ENCODE assay signal across 12 cellular contexts in genomic region chr1:53725238-53725689, GRCh38. TPM values are rescaled to one million over a fixed set of nuclear protein-coding genes. Genes with fewer than 3 reads are reported as not detected.
DNase-seq lines count a peak whose midpoint lies in the region; TF ChIP-seq lines count a peak whose summit lies in the region.
"Had no signal": no experiment of that assay in that cellular context is flagged by ENCODE, and none has a peak within 500 bp of the region (broad histone marks: within the 10 kb centered on the region; RNA-seq: fewer than 3 reads in every experiment).

No MANE protein-coding gene starts in this region.

- intact Hi-C loops in activated naive CD4-positive, alpha-beta T cell treated with anti-CD3 and anti-CD28 coated beads for 36 hours (cut with micrococcal nuclease): no loop called here

- CTCF ChIA-PET in activated naive CD4-positive, alpha-beta T cell treated with anti-CD3 and anti-CD28 coated beads for 36 hours (lab: Charles Lee): interaction anchor here (1.1 to 1.8 kb wide), 2 partner anchors 29 to 239 kb away, joined by 4 to 5 read pairs; no protein-coding TSS in a partner anchor

- no peaks in the 10 kb centered on the region for H3K9me3 Mint-ChIP-seq in brain
- H3K9me3 Mint-ChIP-seq in nephron: no peaks in the 10 kb centered on the region
- H3K9me3 Mint-ChIP-seq in activated naive CD4-positive, alpha-beta T cell treated with anti-CD3 and anti-CD28 coated beads for 36 hours: no peaks in the 10 kb centered on the region

- no peak overlapping the region for H3K4me3 Mint-ChIP-seq in brain
- no peak overlapping the region for H3K4me3 Mint-ChIP-seq in nephron
- H3K4me3 Mint-ChIP-seq in activated naive CD4-positive, alpha-beta T cell treated with anti-CD3 and anti-CD28 coated beads for 36 hours: no peak overlapping the region

- no peak overlapping the region for H3K27ac Mint-ChIP-seq in brain
- H3K27ac Mint-ChIP-seq in nephron: no peak overlapping the region
- no peak overlapping the region for H3K27ac Mint-ChIP-seq in activated naive CD4-positive, alpha-beta T cell treated with anti-CD3 and anti-CD28 coated beads for 36 hours

- TF ChIP-seq CTCF in brain (conservative IDR thresholded peaks at IDR 0.05) (peak; percentile 44 to 50), nephron (IDR thresholded peaks at IDR 0.05; ENCODE audit: unreplicated experiment in 3 of 3) (peak in 2 of 3 experiments; percentile 17 to 27)

- H3K27me3 Mint-ChIP-seq in brain (peaks cover 16% of the 10 kb centered on the region), nephron (ENCODE audit: low read depth) (peaks cover 39% of the 10 kb centered on the region)
- peaks cover 2% of the 10 kb centered on the region for H3K27me3 Mint-ChIP-seq in activated naive CD4-positive, alpha-beta T cell treated with anti-CD3 and anti-CD28 coated beads for 36 hours (ENCODE audit: low read depth)

- DNase-seq in NCI-H82 (lab: John Stamatoyannopoulos, UW): peak; percentile 73
- DNase-seq in NCI-H82 treated with DMSO at 0.1 percent for 48 hours (lab: John Stamatoyannopoulos, UW; ENCODE audit: unreplicated experiment): no peak
- DNase-seq in LHCN-M2 (ENCODE audit: low read depth): peak; percentile 35
- DNase-seq in cortex of kidney (lab: John Stamatoyannopoulos, UW): no peak
- no peak for DNase-seq in activated gamma-delta T cell (lab: John Stamatoyannopoulos, UW)
- no peak for DNase-seq in activated naive CD4-positive, alpha-beta T cell treated with anti-CD3 and anti-CD28 coated beads for 36 hours
- DNase-seq: NCI-H187 treated with DMSO at 0.1 percent for 48 hours, nucleus accumbens, SIG-M5 had no signal

- H3K36me3 Mint-ChIP-seq in brain (no peaks in the 10 kb centered on the region), nephron (ENCODE audit: low read depth) (no peaks in the 10 kb centered on the region)
- H3K36me3 Mint-ChIP-seq in activated naive CD4-positive, alpha-beta T cell treated with anti-CD3 and anti-CD28 coated beads for 36 hours (ENCODE audit: low read depth): no peaks in the 10 kb centered on the region

- H3K4me1 Mint-ChIP-seq in brain (peaks cover 10% of the 10 kb centered on the region), nephron (peaks cover 20% of the 10 kb centered on the region)
- no peaks in the 10 kb centered on the region for H3K4me1 Mint-ChIP-seq in activated naive CD4-positive, alpha-beta T cell treated with anti-CD3 and anti-CD28 coated beads for 36 hours (ENCODE audit: low read depth)

RNA-seq across cellular contexts. Expression of gene GLIS1, which starts 13.7 kb away (rescaled TPM):
- total RNA-seq in LHCN-M2 (2014; rRNA removed): 3.7 and 4.6 TPM in 2 replicates
- 1.9 TPM for polyA plus RNA-seq in LHCN-M2 (2012)
- polyA plus RNA-seq in brain (ENCODE audit: insufficient read depth, low read depth, low replicate concordance): 0.44 TPM
- not detected for total RNA-seq in activated naive CD4-positive, alpha-beta T cell treated with anti-CD3 and anti-CD28 coated beads for 36 hours
- polyA plus RNA-seq: keratinocyte had no signal

Comparison
In these comparisons a context has a peak if more than half of its experiments do, and no peak if none do; other contexts are left out.
1. DNase-seq: peak in NCI-H82 (single experiment) and LHCN-M2 (single experiment); none in NCI-H82 treated with DMSO at 0.1 percent for 48 hours (single experiment), cortex of kidney (single experiment), activated gamma-delta T cell (single experiment) and activated naive CD4-positive, alpha-beta T cell treated with anti-CD3 and anti-CD28 coated beads for 36 hours (single experiment).